ENCODE assay signal across 1 cellular context in the genomic region with DNA sequence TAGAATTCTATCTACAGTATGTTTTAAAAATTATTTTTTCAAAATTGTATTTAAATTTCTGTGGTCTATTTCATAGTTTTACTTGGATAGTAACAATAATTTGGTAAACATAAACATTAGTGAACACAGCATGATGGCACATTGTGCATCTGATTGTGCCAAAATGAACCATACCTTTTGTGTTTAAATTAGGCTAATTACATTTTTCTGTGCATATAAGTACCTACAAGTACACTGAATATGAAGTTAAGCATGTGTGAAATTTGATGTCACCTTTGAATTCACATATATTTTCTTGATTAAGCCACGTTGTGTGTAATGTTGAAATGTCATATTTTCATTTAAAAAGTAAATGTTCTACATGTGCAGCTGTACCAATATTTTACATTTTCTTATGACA.
TF ChIP-seq lines count a peak whose summit lies in the region.

No MANE protein-coding gene starts in this region.

TF ChIP-seq in GM23338, 12 proteins besides CTCF, POLR2A, EP300 and RAD21:
- TF ChIP-seq ZNF462 (CRISPR knock-in tag; IDR thresholded peaks at IDR 0.05) (no peak), EZH2phosphoT487 (IDR thresholded peaks at IDR 0.05; ENCODE audit: unreplicated experiment) (no peak), ZNF114 (CRISPR knock-in tag; IDR thresholded peaks at IDR 0.05) (no peak), JUNB (IDR thresholded peaks at IDR 0.05; ENCODE audit: unreplicated experiment) (no peak), POLR2AphosphoS5 (IDR thresholded peaks at IDR 0.05; ENCODE audit: low read depth) (no peak), NANOG (IDR thresholded peaks at IDR 0.05; ENCODE audit: borderline replicate concordance) (no peak), STAT1 (IDR thresholded peaks at IDR 0.05; ENCODE audit: unreplicated experiment) (no peak), ZNF331 (CRISPR knock-in tag; IDR thresholded peaks at IDR 0.05; ENCODE audit: low read depth) (no peak), EZH2 (IDR thresholded peaks at IDR 0.05; ENCODE audit: low read depth, unreplicated experiment) (no peak), ETS1 (IDR thresholded peaks at IDR 0.05) (no peak), REST (IDR thresholded peaks at IDR 0.05; ENCODE audit: unreplicated experiment) (no peak), CREB1 (CRISPR knock-in tag; IDR thresholded peaks at IDR 0.05; ENCODE audit: low read depth) (no peak)
